In the genomic region with DNA sequence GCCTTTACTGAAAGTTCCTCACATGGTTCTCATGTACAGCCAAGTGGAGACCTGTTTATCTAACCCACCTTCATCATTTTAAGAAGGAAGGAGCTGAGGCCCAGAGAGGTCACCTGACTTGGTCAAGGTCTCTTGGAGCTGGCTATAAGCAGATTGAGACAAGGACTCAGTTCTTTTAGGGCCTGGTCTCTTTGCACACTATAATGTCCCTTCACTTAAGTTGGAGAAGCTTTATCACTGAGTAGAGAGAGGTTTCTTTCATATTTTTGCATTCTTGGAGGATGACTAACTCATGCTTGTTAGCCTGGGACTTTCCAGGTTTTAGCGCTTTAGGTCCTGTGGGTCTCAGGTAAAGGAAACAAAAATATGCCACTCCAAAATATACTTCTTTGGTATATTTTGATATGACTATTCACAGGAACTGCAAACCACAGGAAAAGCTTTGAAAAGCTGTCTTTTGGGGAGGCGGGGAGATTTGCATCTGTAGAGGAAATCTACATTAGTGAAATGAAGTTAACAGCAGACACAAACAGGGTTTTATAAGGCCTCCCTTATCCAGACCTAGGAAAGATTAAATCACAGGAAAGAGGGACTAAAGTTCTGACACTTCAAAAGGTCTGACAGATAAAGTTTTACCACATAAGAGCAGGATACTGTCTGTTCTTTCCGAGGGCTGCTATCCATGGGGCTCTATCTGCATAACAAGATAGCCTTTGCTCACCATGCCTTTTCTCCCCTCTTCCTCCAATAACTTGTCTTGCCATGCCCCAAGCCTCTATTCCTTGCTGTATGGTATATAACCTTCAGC, we compare ENCODE assay signal across 8 cellular contexts.
DNase-seq lines count a peak whose midpoint lies in the region; ATAC-seq and TF ChIP-seq lines count a peak whose summit lies in the region.

No MANE protein-coding gene starts in this region.

- no peak overlapping the region for H3K4me3 Mint-ChIP-seq in central memory CD8-positive, alpha-beta T cell
- peak overlapping the region; percentile 8 for H3K4me3 Mint-ChIP-seq in stimulated activated memory B cell treated with anti-CD40 and anti-IgM and Interleukin-4, amounts not matched to agents 10 μg/mL and 1 μg/mL and 100 μg/mL, for 72 hours

- ATAC-seq in HG02571 (IDR thresholded peaks at IDR 0.05; ENCODE audit: unreplicated experiment), result peak; percentile 40
- peak; percentile 73 for ATAC-seq in SK-N-SH treated with all-trans-retinoic acid at 6 μM for 48 hours
- peak; percentile 50 for ATAC-seq in central memory CD8-positive, alpha-beta T cell (replicated peaks; ENCODE audit: extremely low read depth, poor library complexity, severe bottlenecking)
- ATAC-seq in stimulated activated memory B cell treated with anti-CD40 and anti-IgM and Interleukin-4, amounts not matched to agents 10 μg/mL and 1 μg/mL and 100 μg/mL, for 72 hours, result peak; percentile 85
- no peak for ATAC-seq in HG03139 (IDR thresholded peaks at IDR 0.05; ENCODE audit: unreplicated experiment)

- peak overlapping the region; percentile 32 for H3K27ac Mint-ChIP-seq in central memory CD8-positive, alpha-beta T cell (ENCODE audit: low read depth)
- H3K27ac Mint-ChIP-seq in stimulated activated memory B cell treated with anti-CD40 and anti-IgM and Interleukin-4, amounts not matched to agents 10 μg/mL and 1 μg/mL and 100 μg/mL, for 72 hours, result peak overlapping the region; percentile 95

- no peaks in the 10 kb centered on the region for H3K36me3 Mint-ChIP-seq in central memory CD8-positive, alpha-beta T cell (ENCODE audit: insufficient read depth)
- H3K36me3 Mint-ChIP-seq in stimulated activated memory B cell treated with anti-CD40 and anti-IgM and Interleukin-4, amounts not matched to agents 10 μg/mL and 1 μg/mL and 100 μg/mL, for 72 hours, result no peaks in the 10 kb centered on the region

- peaks cover 22% of the 10 kb centered on the region for H3K4me1 Mint-ChIP-seq in central memory CD8-positive, alpha-beta T cell
- peaks cover 58% of the 10 kb centered on the region for H3K4me1 Mint-ChIP-seq in stimulated activated memory B cell treated with anti-CD40 and anti-IgM and Interleukin-4, amounts not matched to agents 10 μg/mL and 1 μg/mL and 100 μg/mL, for 72 hours

- H3K9me3 Mint-ChIP-seq in central memory CD8-positive, alpha-beta T cell, result no peaks in the 10 kb centered on the region
- H3K9me3 Mint-ChIP-seq in stimulated activated memory B cell treated with anti-CD40 and anti-IgM and Interleukin-4, amounts not matched to agents 10 μg/mL and 1 μg/mL and 100 μg/mL, for 72 hours, result peaks cover 3% of the 10 kb centered on the region

- peaks cover 24% of the 10 kb centered on the region for H3K27me3 Mint-ChIP-seq in central memory CD8-positive, alpha-beta T cell
- no peaks in the 10 kb centered on the region for H3K27me3 Mint-ChIP-seq in stimulated activated memory B cell treated with anti-CD40 and anti-IgM and Interleukin-4, amounts not matched to agents 10 μg/mL and 1 μg/mL and 100 μg/mL, for 72 hours

- DNase-seq in EH (ENCODE audit: low read depth) (peak; percentile 54), NCI-H2171 treated with DMSO at 0.1 percent for 48 hours (lab: John Stamatoyannopoulos, UW) (no peak), NCI-H69 (lab: John Stamatoyannopoulos, UW) (no peak)
- no peak for DNase-seq in central memory CD8-positive, alpha-beta T cell (ENCODE audit: low spot score in 2 of 2)

TF ChIP-seq in SK-N-SH treated with all-trans-retinoic acid at 6 μM for 48 hours, 23 proteins besides CTCF, POLR2A, EP300 and RAD21 (continues in another document):
- TF ChIP-seq ZNF70 (CRISPR knock-in tag; IDR thresholded peaks at IDR 0.05), result no peak
- TF ChIP-seq CSRNP3 (CRISPR knock-in tag; IDR thresholded peaks at IDR 0.05), result no peak
- no peak for TF ChIP-seq ESRRG (CRISPR knock-in tag; IDR thresholded peaks at IDR 0.05)
- no peak for TF ChIP-seq ZC3H10 (CRISPR knock-in tag; IDR thresholded peaks at IDR 0.05)
- TF ChIP-seq ZNF8 (CRISPR knock-in tag; IDR thresholded peaks at IDR 0.05), result no peak
- TF ChIP-seq ZFP3 (CRISPR knock-in tag; IDR thresholded peaks at IDR 0.05), result no peak
- no peak for TF ChIP-seq OSR1 (CRISPR knock-in tag; IDR thresholded peaks at IDR 0.05)
- TF ChIP-seq GLIS3 (CRISPR knock-in tag; IDR thresholded peaks at IDR 0.05), result no peak
- no peak for TF ChIP-seq TCF4 (CRISPR knock-in tag; IDR thresholded peaks at IDR 0.05; ENCODE audit: borderline replicate concordance)
- TF ChIP-seq RARB (CRISPR knock-in tag; IDR thresholded peaks at IDR 0.05), result no peak
- TF ChIP-seq, protein P1, sequence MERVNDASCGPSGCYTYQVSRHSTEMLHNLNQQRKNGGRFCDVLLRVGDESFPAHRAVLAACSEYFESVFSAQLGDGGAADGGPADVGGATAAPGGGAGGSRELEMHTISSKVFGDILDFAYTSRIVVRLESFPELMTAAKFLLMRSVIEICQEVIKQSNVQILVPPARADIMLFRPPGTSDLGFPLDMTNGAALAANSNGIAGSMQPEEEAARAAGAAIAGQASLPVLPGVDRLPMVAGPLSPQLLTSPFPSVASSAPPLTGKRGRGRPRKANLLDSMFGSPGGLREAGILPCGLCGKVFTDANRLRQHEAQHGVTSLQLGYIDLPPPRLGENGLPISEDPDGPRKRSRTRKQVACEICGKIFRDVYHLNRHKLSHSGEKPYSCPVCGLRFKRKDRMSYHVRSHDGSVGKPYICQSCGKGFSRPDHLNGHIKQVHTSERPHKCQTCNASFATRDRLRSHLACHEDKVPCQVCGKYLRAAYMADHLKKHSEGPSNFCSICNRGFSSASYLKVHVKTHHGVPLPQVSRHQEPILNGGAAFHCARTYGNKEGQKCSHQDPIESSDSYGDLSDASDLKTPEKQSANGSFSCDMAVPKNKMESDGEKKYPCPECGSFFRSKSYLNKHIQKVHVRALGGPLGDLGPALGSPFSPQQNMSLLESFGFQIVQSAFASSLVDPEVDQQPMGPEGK (CRISPR knock-in tag; IDR thresholded peaks at IDR 0.05; ENCODE audit: borderline replicate concordance), result no peak
- no peak for TF ChIP-seq ZNF565 (CRISPR knock-in tag; conservative IDR thresholded peaks at IDR 0.05; ENCODE audit: low read depth)
- no peak for TF ChIP-seq POU6F1 (CRISPR knock-in tag; IDR thresholded peaks at IDR 0.05; ENCODE audit: borderline replicate concordance, low read depth)
- TF ChIP-seq ZFP30 (CRISPR knock-in tag; IDR thresholded peaks at IDR 0.05), result no peak
- TF ChIP-seq, protein P2, sequence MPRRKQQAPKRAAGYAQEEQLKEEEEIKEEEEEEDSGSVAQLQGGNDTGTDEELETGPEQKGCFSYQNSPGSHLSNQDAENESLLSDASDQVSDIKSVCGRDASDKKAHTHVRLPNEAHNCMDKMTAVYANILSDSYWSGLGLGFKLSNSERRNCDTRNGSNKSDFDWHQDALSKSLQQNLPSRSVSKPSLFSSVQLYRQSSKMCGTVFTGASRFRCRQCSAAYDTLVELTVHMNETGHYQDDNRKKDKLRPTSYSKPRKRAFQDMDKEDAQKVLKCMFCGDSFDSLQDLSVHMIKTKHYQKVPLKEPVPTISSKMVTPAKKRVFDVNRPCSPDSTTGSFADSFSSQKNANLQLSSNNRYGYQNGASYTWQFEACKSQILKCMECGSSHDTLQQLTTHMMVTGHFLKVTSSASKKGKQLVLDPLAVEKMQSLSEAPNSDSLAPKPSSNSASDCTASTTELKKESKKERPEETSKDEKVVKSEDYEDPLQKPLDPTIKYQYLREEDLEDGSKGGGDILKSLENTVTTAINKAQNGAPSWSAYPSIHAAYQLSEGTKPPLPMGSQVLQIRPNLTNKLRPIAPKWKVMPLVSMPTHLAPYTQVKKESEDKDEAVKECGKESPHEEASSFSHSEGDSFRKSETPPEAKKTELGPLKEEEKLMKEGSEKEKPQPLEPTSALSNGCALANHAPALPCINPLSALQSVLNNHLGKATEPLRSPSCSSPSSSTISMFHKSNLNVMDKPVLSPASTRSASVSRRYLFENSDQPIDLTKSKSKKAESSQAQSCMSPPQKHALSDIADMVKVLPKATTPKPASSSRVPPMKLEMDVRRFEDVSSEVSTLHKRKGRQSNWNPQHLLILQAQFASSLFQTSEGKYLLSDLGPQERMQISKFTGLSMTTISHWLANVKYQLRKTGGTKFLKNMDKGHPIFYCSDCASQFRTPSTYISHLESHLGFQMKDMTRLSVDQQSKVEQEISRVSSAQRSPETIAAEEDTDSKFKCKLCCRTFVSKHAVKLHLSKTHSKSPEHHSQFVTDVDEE (CRISPR knock-in tag; IDR thresholded peaks at IDR 0.05), result no peak
